In the genomic region with DNA sequence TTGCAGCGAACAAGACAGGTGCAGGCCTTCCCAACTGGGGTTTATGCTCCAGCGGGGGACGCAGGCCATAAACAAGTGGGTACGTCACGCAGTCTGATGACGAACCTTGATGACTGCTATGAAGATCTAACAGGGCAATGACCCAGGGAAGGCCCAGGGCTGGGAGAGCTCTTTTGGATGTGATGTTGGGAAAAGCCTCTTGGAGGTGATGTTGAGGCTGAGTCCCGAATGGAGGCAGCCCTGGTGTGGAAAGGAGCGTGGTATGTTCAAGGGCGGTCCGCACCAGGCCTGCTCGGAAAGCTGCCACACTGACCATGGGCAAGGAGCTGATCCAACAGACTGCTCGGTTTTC, we compare ENCODE assay signal across 9 cellular contexts. TPM values are rescaled to one million over a fixed set of nuclear protein-coding genes. Genes with fewer than 3 reads are reported as not detected.
DNase-seq lines count a peak whose midpoint lies in the region; ATAC-seq lines count a peak whose summit lies in the region.
"Had no signal": no experiment of that assay in that cellular context is flagged by ENCODE, and none has a peak within 500 bp of the region (broad histone marks: within the 10 kb centered on the region; RNA-seq: fewer than 3 reads in every experiment).

No MANE protein-coding gene starts in this region.

- peaks cover 26% of the 10 kb centered on the region for H3K4me1 Mint-ChIP-seq in activated T-cell treated with anti-CD3 and anti-CD28 coated beads, Interleukin-2, amount 50 U/mL, for 24 hours (ENCODE audit: low read depth)
- H3K4me1 Mint-ChIP-seq in activated T-cell treated with anti-CD3 and anti-CD28 coated beads, Interleukin-2, amount 50 U/mL, for 4 hours (ENCODE audit: low read depth): peaks cover 26% of the 10 kb centered on the region
- peaks cover 32% of the 10 kb centered on the region for H3K4me1 Mint-ChIP-seq in activated naive CD8-positive, alpha-beta T cell treated with anti-CD3 and anti-CD28 coated beads, Interleukin-2, amount 50 U/mL, for 24 hours

- no peak for ATAC-seq in activated T-cell treated with anti-CD3 and anti-CD28 coated beads, Interleukin-2, amount 50 U/mL, for 4 hours
- ATAC-seq in activated naive CD8-positive, alpha-beta T cell treated with anti-CD3 and anti-CD28 coated beads, Interleukin-2, amount 50 U/mL, for 24 hours: no peak

- peaks cover 82% of the 10 kb centered on the region for H3K36me3 ChIP-seq in mesodermal cell (ENCODE audit: control insufficient read depth, insufficient read depth, low read length)
- peaks cover 14% of the 10 kb centered on the region for H3K36me3 ChIP-seq in thymus (ENCODE audit: control insufficient read depth, insufficient read depth)
- H3K36me3 ChIP-seq: SJSA1 had no signal

- H3K27me3 Mint-ChIP-seq in activated T-cell treated with anti-CD3 and anti-CD28 coated beads, Interleukin-2, amount 50 U/mL, for 24 hours: peaks cover 28% of the 10 kb centered on the region
- peaks cover 18% of the 10 kb centered on the region for H3K27me3 Mint-ChIP-seq in activated T-cell treated with anti-CD3 and anti-CD28 coated beads, Interleukin-2, amount 50 U/mL, for 4 hours (ENCODE audit: low read depth)
- peaks cover 19% of the 10 kb centered on the region for H3K27me3 Mint-ChIP-seq in activated naive CD8-positive, alpha-beta T cell treated with anti-CD3 and anti-CD28 coated beads, Interleukin-2, amount 50 U/mL, for 24 hours

- H3K27ac Mint-ChIP-seq in activated T-cell treated with anti-CD3 and anti-CD28 coated beads, Interleukin-2, amount 50 U/mL, for 24 hours: peak overlapping the region; percentile 85
- H3K27ac Mint-ChIP-seq in activated naive CD8-positive, alpha-beta T cell treated with anti-CD3 and anti-CD28 coated beads, Interleukin-2, amount 50 U/mL, for 24 hours: peak overlapping the region; percentile 60

- H3K4me3 ChIP-seq in mesodermal cell (ENCODE audit: extremely low read depth, insufficient read depth, low read length, poor library complexity, severe bottlenecking): peak overlapping the region; percentile 1
- no peak overlapping the region for H3K4me3 ChIP-seq in thymus (ENCODE audit: low read length)
- H3K4me3 ChIP-seq: SJSA1 had no signal

- H3K4me1 ChIP-seq in mesodermal cell (ENCODE audit: control insufficient read depth, insufficient read depth, low read length, poor library complexity, severe bottlenecking): peaks cover 49% of the 10 kb centered on the region
- H3K4me1 ChIP-seq in thymus (ENCODE audit: control insufficient read depth, insufficient read depth, low read length): peaks cover 45% of the 10 kb centered on the region

- no peaks in the 10 kb centered on the region for H3K27me3 ChIP-seq in thymus (ENCODE audit: control insufficient read depth, insufficient read depth)

- H3K27ac ChIP-seq in mesodermal cell (ENCODE audit: low read depth, low read length, severe bottlenecking): peak overlapping the region; percentile 90
- H3K27ac ChIP-seq in thymus (ENCODE audit: low read depth): peak overlapping the region; percentile 92
- H3K27ac ChIP-seq: SJSA1 had no signal

- H3K36me3 Mint-ChIP-seq in activated T-cell treated with anti-CD3 and anti-CD28 coated beads, Interleukin-2, amount 50 U/mL, for 24 hours (ENCODE audit: low read depth): no peaks in the 10 kb centered on the region
- H3K36me3 Mint-ChIP-seq in activated T-cell treated with anti-CD3 and anti-CD28 coated beads, Interleukin-2, amount 50 U/mL, for 4 hours (ENCODE audit: insufficient read depth): no peaks in the 10 kb centered on the region
- H3K36me3 Mint-ChIP-seq in activated naive CD8-positive, alpha-beta T cell treated with anti-CD3 and anti-CD28 coated beads, Interleukin-2, amount 50 U/mL, for 24 hours (ENCODE audit: low read depth): no peaks in the 10 kb centered on the region

- no peak for DNase-seq in activated T-cell treated with anti-CD3 and anti-CD28 coated beads, Interleukin-2, amount 50 U/mL, for 24 hours
- no peak for DNase-seq in activated T-cell treated with anti-CD3 and anti-CD28 coated beads, Interleukin-2, amount 50 U/mL, for 4 hours
- DNase-seq in activated naive CD8-positive, alpha-beta T cell treated with anti-CD3 and anti-CD28 coated beads, Interleukin-2, amount 50 U/mL, for 24 hours: no peak
- no peak for DNase-seq in stimulated activated CD4-positive, alpha-beta T cell treated with anti-CD3 and anti-CD28 coated beads, Interleukin-4, amount 100 ng/mL, for 4 hours
- DNase-seq in NCI-H345 (lab: John Stamatoyannopoulos, UW) (no peak), foreskin melanocyte (no peak)

- WGBS in mesodermal cell (ENCODE audit: insufficient coverage in 2 of 2), 2 experiments: 95% methylated on average over 12 of the region's 12 CpGs
- 91% methylated on average over 12 of the region's 12 CpGs for WGBS in thymus

- no peaks in the 10 kb centered on the region for H3K9me3 Mint-ChIP-seq in activated T-cell treated with anti-CD3 and anti-CD28 coated beads, Interleukin-2, amount 50 U/mL, for 24 hours
- H3K9me3 Mint-ChIP-seq in activated T-cell treated with anti-CD3 and anti-CD28 coated beads, Interleukin-2, amount 50 U/mL, for 4 hours: no peaks in the 10 kb centered on the region
- H3K9me3 Mint-ChIP-seq in activated naive CD8-positive, alpha-beta T cell treated with anti-CD3 and anti-CD28 coated beads, Interleukin-2, amount 50 U/mL, for 24 hours: no peaks in the 10 kb centered on the region

- no peak overlapping the region for H3K4me3 Mint-ChIP-seq in activated T-cell treated with anti-CD3 and anti-CD28 coated beads, Interleukin-2, amount 50 U/mL, for 24 hours
- H3K4me3 Mint-ChIP-seq in activated T-cell treated with anti-CD3 and anti-CD28 coated beads, Interleukin-2, amount 50 U/mL, for 4 hours: no peak overlapping the region
- H3K4me3 Mint-ChIP-seq in activated naive CD8-positive, alpha-beta T cell treated with anti-CD3 and anti-CD28 coated beads, Interleukin-2, amount 50 U/mL, for 24 hours: no peak overlapping the region

- H3K9me3 ChIP-seq in mesodermal cell (ENCODE audit: control insufficient read depth, low read length) (no peaks in the 10 kb centered on the region), thymus (ENCODE audit: control insufficient read depth) (no peaks in the 10 kb centered on the region)
- H3K9me3 ChIP-seq: SJSA1 had no signal

RNA-seq across cellular contexts. Expression of a gene that starts 5.8 kb away (rescaled TPM):
- total RNA-seq in activated T-cell treated with anti-CD3 and anti-CD28 coated beads, Interleukin-2, amount 50 U/mL, for 4 hours: 1 to 10 TPM; 2.5 to 3.6 (median 3.1) TPM
- 708 TPM for polyA plus RNA-seq in mesodermal cell (2013, experiment 1 of 2)
- 593 TPM for polyA plus RNA-seq in mesodermal cell (2013, experiment 2 of 2)
- polyA plus RNA-seq in thymus: 11.2 TPM

RNA-seq across cellular contexts. Expression of a gene that starts 17.1 kb away (rescaled TPM):
- total RNA-seq in activated T-cell treated with anti-CD3 and anti-CD28 coated beads, Interleukin-2, amount 50 U/mL, for 4 hours: 1 to 10 TPM; 2.1 to 3.5 (median 3.3) TPM
- 174 TPM for polyA plus RNA-seq in mesodermal cell (2013, experiment 1 of 2)
- polyA plus RNA-seq in mesodermal cell (2013, experiment 2 of 2): 172 TPM
- 4.4 TPM for polyA plus RNA-seq in thymus

RNA-seq across cellular contexts. Expression of a gene that starts 41.2 kb away (rescaled TPM):
- total RNA-seq in activated T-cell treated with anti-CD3 and anti-CD28 coated beads, Interleukin-2, amount 50 U/mL, for 4 hours: 100 to 1,000 TPM in 1 of 3 donors, 10 to 100 TPM in 2; 92.8 to 108 (median 94.2) TPM
- polyA plus RNA-seq in mesodermal cell (2013, experiment 1 of 2): 34.0 TPM
- 29.7 TPM for polyA plus RNA-seq in mesodermal cell (2013, experiment 2 of 2)
- 10.0 TPM for polyA plus RNA-seq in thymus

RNA-seq across cellular contexts. Expression of a gene that starts 41.5 kb away (rescaled TPM):
- 100 to 1,000 TPM; 139 to 143 (median 142) TPM for total RNA-seq in activated T-cell treated with anti-CD3 and anti-CD28 coated beads, Interleukin-2, amount 50 U/mL, for 4 hours
- polyA plus RNA-seq in mesodermal cell (2013, experiment 1 of 2): 270 TPM
- 257 TPM for polyA plus RNA-seq in mesodermal cell (2013, experiment 2 of 2)
- polyA plus RNA-seq in thymus: 148 TPM

RNA-seq across cellular contexts. Expression of a gene that starts 57.4 kb away (rescaled TPM):
- 1 to 10 TPM; 2.6 to 4.1 (median 2.8) TPM for total RNA-seq in activated T-cell treated with anti-CD3 and anti-CD28 coated beads, Interleukin-2, amount 50 U/mL, for 4 hours
- 18.2 TPM for polyA plus RNA-seq in mesodermal cell (2013, experiment 1 of 2)
- 12.8 TPM for polyA plus RNA-seq in mesodermal cell (2013, experiment 2 of 2)
- 19.3 TPM for polyA plus RNA-seq in thymus
